9 cellular contexts compared by ENCODE assay signal in the genomic region with DNA sequence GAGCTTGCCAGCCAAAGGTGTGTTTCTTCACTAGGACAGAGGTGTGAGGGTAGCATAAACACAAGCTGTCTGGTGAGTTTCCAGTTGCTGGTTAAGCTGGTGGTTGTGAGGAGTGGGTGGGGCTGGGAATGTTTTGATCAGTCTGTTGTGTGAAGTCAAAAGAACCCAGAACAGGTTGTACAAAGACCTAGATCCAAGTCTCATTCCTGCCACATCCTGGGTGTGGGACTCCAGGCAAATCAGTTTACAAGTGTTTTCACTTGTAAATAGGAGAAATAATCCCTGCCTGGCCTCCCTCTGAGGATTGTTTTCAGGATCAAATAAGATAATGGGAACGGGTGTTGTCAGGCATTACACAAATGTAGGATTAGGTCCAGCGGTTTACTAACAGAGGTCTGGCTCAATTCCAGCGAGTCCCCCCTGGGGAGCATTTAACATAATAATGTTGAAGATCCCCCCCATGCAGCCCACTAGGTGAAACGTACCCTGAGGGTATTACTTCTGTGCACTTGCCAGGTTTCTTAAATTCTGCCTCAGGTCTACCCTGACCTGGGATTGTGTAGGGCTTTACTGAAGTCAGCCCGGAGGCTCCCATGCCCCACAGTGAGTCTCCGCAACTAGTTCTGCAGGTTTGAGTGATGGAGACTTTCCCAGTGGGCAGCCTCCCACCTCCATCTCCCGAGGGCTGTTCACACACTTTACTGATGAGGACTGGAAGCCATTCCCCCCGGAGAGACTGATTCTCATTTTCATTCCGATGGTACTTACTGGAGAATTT.
DNase-seq lines count a peak whose midpoint lies in the region; ATAC-seq lines count a peak whose summit lies in the region.
"Had no signal": no experiment of that assay in that cellular context is flagged by ENCODE, and none has a peak within 500 bp of the region (broad histone marks: within the 10 kb centered on the region; RNA-seq: fewer than 3 reads in every experiment).

No MANE protein-coding gene starts in this region.

- H3K4me3 ChIP-seq in HUES6 (ENCODE audit: low read depth, low read length) (peak overlapping the region; percentile 30), iPS-20b (ENCODE audit: low read length) (peak overlapping the region; percentile 62)

- peak overlapping the region; percentile 94 for H3K27ac ChIP-seq in HUES6 (ENCODE audit: low read depth, low read length)
- peak overlapping the region; percentile 15 for H3K27ac ChIP-seq in iPS-20b (ENCODE audit: low read length)

- peak; percentile 64 for DNase-seq in SW480 (ENCODE audit: low spot score)
- peak; percentile 35 for DNase-seq in superior temporal gyrus (ENCODE audit: extremely low spot score)
- DNase-seq in HK-2 (ENCODE audit: unreplicated experiment): no peak
- DNase-seq: activated CD8-positive, alpha-beta memory T cell treated with anti-CD3 and anti-CD28 coated beads, Interleukin-2, amount 50 U/mL, for 4 hours had no signal

- H3K27me3 ChIP-seq in HUES6 (ENCODE audit: control insufficient read depth, insufficient read depth, low read length) (no peaks in the 10 kb centered on the region), iPS-20b (ENCODE audit: insufficient read depth, low read length) (peaks cover 20% of the 10 kb centered on the region; the same call in 1 of the 2 replicates)
- H3K27me3 ChIP-seq: right atrium auricular region had no signal

- ATAC-seq in HG02981 (IDR thresholded peaks at IDR 0.05; ENCODE audit: unreplicated experiment) (no peak), GM21576 (IDR thresholded peaks at IDR 0.05; ENCODE audit: unreplicated experiment) (no peak)

- H3K4me1 ChIP-seq in HUES6 (ENCODE audit: control insufficient read depth, insufficient read depth, low read length): peaks cover 26% of the 10 kb centered on the region
- H3K4me1 ChIP-seq in iPS-20b (ENCODE audit: insufficient read depth, low read length): peaks cover 21% of the 10 kb centered on the region; the same call in 1 of the 2 replicates

- H3K9me3 ChIP-seq in HUES6 (ENCODE audit: control insufficient read depth, insufficient read depth, low read depth, low read length) (no peaks in the 10 kb centered on the region), iPS-20b (ENCODE audit: insufficient read depth, low read depth, low read length) (no peaks in the 10 kb centered on the region)
- H3K9me3 ChIP-seq: right atrium auricular region had no signal

- H3K36me3 ChIP-seq in HUES6 (ENCODE audit: control insufficient read depth, insufficient read depth, low read length) (no peaks in the 10 kb centered on the region), iPS-20b (ENCODE audit: insufficient read depth, low read depth, low read length) (peaks cover 6% of the 10 kb centered on the region; the same call in 1 of the 2 replicates)
- H3K36me3 ChIP-seq: right atrium auricular region had no signal

- H3K9ac ChIP-seq in HUES6 (ENCODE audit: low read length): peak overlapping the region; percentile 100
- peak overlapping the region; percentile 70 for H3K9ac ChIP-seq in iPS-20b (ENCODE audit: low read depth, low read length)
